ENCODE assay signal across 2 cellular contexts in the genomic region with DNA sequence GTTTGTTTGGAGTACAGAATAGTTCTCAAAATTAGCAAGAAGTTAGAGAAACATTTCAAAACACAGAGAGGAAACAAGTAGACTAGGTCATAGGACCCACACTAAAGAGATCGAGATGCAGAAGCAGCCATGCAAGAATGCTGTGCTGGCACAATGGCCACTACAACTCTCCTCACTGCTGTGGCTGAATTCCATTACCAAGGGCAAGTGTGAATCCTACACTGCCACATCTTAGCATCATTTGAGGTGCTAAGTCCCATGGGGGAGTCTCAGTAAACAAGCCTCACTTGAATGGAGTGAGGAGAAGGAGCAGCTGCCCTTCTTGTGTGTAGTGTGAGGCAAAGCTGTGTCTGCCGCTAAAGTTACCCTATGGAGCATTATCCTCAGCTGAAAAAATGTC.
TF ChIP-seq lines count a peak whose summit lies in the region.

No MANE protein-coding gene starts in this region.

TF ChIP-seq in GM23338, 12 proteins besides CTCF, POLR2A, EP300 and RAD21:
- no peak for TF ChIP-seq ZNF114 (CRISPR knock-in tag; IDR thresholded peaks at IDR 0.05)
- TF ChIP-seq, protein P1, sequence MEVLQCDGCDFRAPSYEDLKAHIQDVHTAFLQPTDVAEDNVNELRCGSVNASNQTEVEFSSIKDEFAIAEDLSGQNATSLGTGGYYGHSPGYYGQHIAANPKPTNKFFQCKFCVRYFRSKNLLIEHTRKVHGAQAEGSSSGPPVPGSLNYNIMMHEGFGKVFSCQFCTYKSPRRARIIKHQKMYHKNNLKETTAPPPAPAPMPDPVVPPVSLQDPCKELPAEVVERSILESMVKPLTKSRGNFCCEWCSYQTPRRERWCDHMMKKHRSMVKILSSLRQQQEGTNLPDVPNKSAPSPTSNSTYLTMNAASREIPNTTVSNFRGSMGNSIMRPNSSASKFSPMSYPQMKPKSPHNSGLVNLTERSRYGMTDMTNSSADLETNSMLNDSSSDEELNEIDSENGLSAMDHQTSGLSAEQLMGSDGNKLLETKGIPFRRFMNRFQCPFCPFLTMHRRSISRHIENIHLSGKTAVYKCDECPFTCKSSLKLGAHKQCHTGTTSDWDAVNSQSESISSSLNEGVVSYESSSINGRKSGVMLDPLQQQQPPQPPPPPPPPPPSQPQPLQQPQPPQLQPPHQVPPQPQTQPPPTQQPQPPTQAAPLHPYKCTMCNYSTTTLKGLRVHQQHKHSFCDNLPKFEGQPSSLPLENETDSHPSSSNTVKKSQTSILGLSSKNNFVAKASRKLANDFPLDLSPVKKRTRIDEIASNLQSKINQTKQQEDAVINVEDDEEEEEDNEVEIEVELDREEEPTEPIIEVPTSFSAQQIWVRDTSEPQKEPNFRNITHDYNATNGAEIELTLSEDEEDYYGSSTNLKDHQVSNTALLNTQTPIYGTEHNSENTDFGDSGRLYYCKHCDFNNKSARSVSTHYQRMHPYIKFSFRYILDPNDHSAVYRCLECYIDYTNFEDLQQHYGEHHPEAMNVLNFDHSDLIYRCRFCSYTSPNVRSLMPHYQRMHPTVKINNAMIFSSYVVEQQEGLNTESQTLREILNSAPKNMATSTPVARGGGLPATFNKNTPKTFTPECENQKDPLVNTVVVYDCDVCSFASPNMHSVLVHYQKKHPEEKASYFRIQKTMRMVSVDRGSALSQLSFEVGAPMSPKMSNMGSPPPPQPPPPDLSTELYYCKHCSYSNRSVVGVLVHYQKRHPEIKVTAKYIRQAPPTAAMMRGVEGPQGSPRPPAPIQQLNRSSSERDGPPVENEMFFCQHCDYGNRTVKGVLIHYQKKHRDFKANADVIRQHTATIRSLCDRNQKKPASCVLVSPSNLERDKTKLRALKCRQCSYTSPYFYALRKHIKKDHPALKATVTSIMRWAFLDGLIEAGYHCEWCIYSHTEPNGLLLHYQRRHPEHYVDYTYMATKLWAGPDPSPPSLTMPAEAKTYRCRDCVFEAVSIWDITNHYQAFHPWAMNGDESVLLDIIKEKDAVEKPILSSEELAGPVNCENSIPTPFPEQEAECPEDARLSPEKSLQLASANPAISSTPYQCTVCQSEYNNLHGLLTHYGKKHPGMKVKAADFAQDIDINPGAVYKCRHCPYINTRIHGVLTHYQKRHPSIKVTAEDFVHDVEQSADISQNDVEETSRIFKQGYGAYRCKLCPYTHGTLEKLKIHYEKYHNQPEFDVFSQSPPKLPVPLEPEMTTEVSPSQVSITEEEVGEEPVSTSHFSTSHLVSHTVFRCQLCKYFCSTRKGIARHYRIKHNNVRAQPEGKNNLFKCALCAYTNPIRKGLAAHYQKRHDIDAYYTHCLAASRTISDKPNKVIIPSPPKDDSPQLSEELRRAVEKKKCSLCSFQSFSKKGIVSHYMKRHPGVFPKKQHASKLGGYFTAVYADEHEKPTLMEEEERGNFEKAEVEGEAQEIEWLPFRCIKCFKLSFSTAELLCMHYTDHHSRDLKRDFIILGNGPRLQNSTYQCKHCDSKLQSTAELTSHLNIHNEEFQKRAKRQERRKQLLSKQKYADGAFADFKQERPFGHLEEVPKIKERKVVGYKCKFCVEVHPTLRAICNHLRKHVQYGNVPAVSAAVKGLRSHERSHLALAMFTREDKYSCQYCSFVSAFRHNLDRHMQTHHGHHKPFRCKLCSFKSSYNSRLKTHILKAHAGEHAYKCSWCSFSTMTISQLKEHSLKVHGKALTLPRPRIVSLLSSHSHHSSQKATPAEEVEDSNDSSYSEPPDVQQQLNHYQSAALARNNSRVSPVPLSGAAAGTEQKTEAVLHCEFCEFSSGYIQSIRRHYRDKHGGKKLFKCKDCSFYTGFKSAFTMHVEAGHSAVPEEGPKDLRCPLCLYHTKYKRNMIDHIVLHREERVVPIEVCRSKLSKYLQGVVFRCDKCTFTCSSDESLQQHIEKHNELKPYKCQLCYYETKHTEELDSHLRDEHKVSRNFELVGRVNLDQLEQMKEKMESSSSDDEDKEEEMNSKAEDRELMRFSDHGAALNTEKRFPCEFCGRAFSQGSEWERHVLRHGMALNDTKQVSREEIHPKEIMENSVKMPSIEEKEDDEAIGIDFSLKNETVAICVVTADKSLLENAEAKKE (CRISPR knock-in tag; IDR thresholded peaks at IDR 0.05), result 0 out of 2 replicates have a peak, but pooled peaks have one; percentile 27
- no peak for TF ChIP-seq NANOG (IDR thresholded peaks at IDR 0.05; ENCODE audit: borderline replicate concordance)

TF ChIP-seq in HepG2, 621 proteins besides CTCF, POLR2A, EP300 and RAD21:
- TF ChIP-seq, protein P2, sequence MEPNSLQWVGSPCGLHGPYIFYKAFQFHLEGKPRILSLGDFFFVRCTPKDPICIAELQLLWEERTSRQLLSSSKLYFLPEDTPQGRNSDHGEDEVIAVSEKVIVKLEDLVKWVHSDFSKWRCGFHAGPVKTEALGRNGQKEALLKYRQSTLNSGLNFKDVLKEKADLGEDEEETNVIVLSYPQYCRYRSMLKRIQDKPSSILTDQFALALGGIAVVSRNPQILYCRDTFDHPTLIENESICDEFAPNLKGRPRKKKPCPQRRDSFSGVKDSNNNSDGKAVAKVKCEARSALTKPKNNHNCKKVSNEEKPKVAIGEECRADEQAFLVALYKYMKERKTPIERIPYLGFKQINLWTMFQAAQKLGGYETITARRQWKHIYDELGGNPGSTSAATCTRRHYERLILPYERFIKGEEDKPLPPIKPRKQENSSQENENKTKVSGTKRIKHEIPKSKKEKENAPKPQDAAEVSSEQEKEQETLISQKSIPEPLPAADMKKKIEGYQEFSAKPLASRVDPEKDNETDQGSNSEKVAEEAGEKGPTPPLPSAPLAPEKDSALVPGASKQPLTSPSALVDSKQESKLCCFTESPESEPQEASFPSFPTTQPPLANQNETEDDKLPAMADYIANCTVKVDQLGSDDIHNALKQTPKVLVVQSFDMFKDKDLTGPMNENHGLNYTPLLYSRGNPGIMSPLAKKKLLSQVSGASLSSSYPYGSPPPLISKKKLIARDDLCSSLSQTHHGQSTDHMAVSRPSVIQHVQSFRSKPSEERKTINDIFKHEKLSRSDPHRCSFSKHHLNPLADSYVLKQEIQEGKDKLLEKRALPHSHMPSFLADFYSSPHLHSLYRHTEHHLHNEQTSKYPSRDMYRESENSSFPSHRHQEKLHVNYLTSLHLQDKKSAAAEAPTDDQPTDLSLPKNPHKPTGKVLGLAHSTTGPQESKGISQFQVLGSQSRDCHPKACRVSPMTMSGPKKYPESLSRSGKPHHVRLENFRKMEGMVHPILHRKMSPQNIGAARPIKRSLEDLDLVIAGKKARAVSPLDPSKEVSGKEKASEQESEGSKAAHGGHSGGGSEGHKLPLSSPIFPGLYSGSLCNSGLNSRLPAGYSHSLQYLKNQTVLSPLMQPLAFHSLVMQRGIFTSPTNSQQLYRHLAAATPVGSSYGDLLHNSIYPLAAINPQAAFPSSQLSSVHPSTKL (CRISPR knock-in tag; IDR thresholded peaks at IDR 0.05), result no peak
- TF ChIP-seq DMAP1 (CRISPR knock-in tag; IDR thresholded peaks at IDR 0.05), result no peak
- TF ChIP-seq ZNF253 (CRISPR knock-in tag; IDR thresholded peaks at IDR 0.05; ENCODE audit: borderline replicate concordance), result no peak
- no peak for TF ChIP-seq ZMYM4 (CRISPR knock-in tag; IDR thresholded peaks at IDR 0.05)
- no peak for TF ChIP-seq ISL2 (CRISPR knock-in tag; IDR thresholded peaks at IDR 0.05)
- TF ChIP-seq ZFP36L1 (CRISPR knock-in tag; IDR thresholded peaks at IDR 0.05), result no peak
- TF ChIP-seq, protein P3, sequence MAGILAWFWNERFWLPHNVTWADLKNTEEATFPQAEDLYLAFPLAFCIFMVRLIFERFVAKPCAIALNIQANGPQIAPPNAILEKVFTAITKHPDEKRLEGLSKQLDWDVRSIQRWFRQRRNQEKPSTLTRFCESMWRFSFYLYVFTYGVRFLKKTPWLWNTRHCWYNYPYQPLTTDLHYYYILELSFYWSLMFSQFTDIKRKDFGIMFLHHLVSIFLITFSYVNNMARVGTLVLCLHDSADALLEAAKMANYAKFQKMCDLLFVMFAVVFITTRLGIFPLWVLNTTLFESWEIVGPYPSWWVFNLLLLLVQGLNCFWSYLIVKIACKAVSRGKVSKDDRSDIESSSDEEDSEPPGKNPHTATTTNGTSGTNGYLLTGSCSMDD (CRISPR knock-in tag; IDR thresholded peaks at IDR 0.05), result no peak
- no peak for TF ChIP-seq ZBTB3 (CRISPR knock-in tag; IDR thresholded peaks at IDR 0.05; ENCODE audit: borderline replicate concordance, low read depth)
- TF ChIP-seq ZNF430 (CRISPR knock-in tag; IDR thresholded peaks at IDR 0.05), result no peak
- no peak for TF ChIP-seq ZNF577 (CRISPR knock-in tag; IDR thresholded peaks at IDR 0.05; ENCODE audit: borderline replicate concordance, low read depth)
